14 cellular contexts compared by ENCODE assay signal in genomic region chr22:37175414-37176144, GRCh38. TPM values are rescaled to one million over a fixed set of nuclear protein-coding genes. Genes with fewer than 3 reads are reported as not detected.
DNase-seq lines count a peak whose midpoint lies in the region; ATAC-seq and TF ChIP-seq lines count a peak whose summit lies in the region.
"Had no signal": no experiment of that assay in that cellular context is flagged by ENCODE, and none has a peak within 500 bp of the region (broad histone marks: within the 10 kb centered on the region; RNA-seq: fewer than 3 reads in every experiment).

No MANE protein-coding gene starts in this region.

- H3K27me3 ChIP-seq in right atrium auricular region: no peaks in the 10 kb centered on the region
- no peaks in the 10 kb centered on the region for H3K27me3 ChIP-seq in vagina

- peaks cover 39% of the 10 kb centered on the region for H3K4me1 Mint-ChIP-seq in dendritic cell treated with granulocyte-macrophage colony-stimulating factor and Interleukin-4, amounts not matched to agents 40 ng/mL and 50 ng/mL, for 4 days (ENCODE audit: low read depth)
- H3K4me1 Mint-ChIP-seq in nephron progenitor cell: peaks cover 78% of the 10 kb centered on the region
- peaks cover 3% of the 10 kb centered on the region for H3K4me1 Mint-ChIP-seq in T-helper 2 cell treated with Interferon-gamma antibody and Interleukin-4, amounts not matched to agents 5 μg/mL and 100 μg/mL, for 36 hours (ENCODE audit: low read depth)

- TF ChIP-seq POLR2A in vagina (IDR thresholded peaks at IDR 0.05): no peak

- H3K36me3 Mint-ChIP-seq in dendritic cell treated with granulocyte-macrophage colony-stimulating factor and Interleukin-4, amounts not matched to agents 40 ng/mL and 50 ng/mL, for 4 days (ENCODE audit: low read depth): no peaks in the 10 kb centered on the region
- H3K36me3 Mint-ChIP-seq in nephron progenitor cell (ENCODE audit: low read depth): no peaks in the 10 kb centered on the region
- H3K36me3 Mint-ChIP-seq in T-helper 2 cell treated with Interferon-gamma antibody and Interleukin-4, amounts not matched to agents 5 μg/mL and 100 μg/mL, for 36 hours (ENCODE audit: low read depth): no peaks in the 10 kb centered on the region

- DNase-seq in Right ventricle myocardium inferior (ENCODE audit: missing footprints): peak; percentile 9
- DNase-seq in right atrium auricular region (ENCODE audit: low spot score): no peak
- no peak for DNase-seq in nephron progenitor cell
- DNase-seq in vagina (ENCODE audit: extremely low spot score in 2 of 2): no peak
- DNase-seq in T-helper 2 cell treated with Interferon-gamma antibody and Interleukin-4, amounts not matched to agents 5 μg/mL and 100 μg/mL, for 36 hours (ENCODE audit: low spot score): no peak
- DNase-seq: NCI-H146, NCI-H446 had no signal

- no peaks in the 10 kb centered on the region for H3K9me3 Mint-ChIP-seq in dendritic cell treated with granulocyte-macrophage colony-stimulating factor and Interleukin-4, amounts not matched to agents 40 ng/mL and 50 ng/mL, for 4 days
- no peaks in the 10 kb centered on the region for H3K9me3 Mint-ChIP-seq in nephron progenitor cell
- no peaks in the 10 kb centered on the region for H3K9me3 Mint-ChIP-seq in T-helper 2 cell treated with Interferon-gamma antibody and Interleukin-4, amounts not matched to agents 5 μg/mL and 100 μg/mL, for 36 hours

- H3K4me3 ChIP-seq in right atrium auricular region (no peak overlapping the region), vagina (peak overlapping the region in 1 of 2 donors; percentile 26)

- H3K4me1 ChIP-seq in right atrium auricular region (peaks cover 0 to 52% of the 10 kb centered on the region in 2 donors), vagina (peaks cover 39% of the 10 kb centered on the region)

- H3K9me3 ChIP-seq in right atrium auricular region (no peaks in the 10 kb centered on the region), vagina (no peaks in the 10 kb centered on the region)
- H3K9me3 ChIP-seq: psoas muscle, thoracic aorta had no signal

- peaks cover 33% of the 10 kb centered on the region for H3K27me3 Mint-ChIP-seq in dendritic cell treated with granulocyte-macrophage colony-stimulating factor and Interleukin-4, amounts not matched to agents 40 ng/mL and 50 ng/mL, for 4 days
- H3K27me3 Mint-ChIP-seq in nephron progenitor cell (ENCODE audit: low read depth, poor library complexity): peaks cover 15% of the 10 kb centered on the region
- H3K27me3 Mint-ChIP-seq in T-helper 2 cell treated with Interferon-gamma antibody and Interleukin-4, amounts not matched to agents 5 μg/mL and 100 μg/mL, for 36 hours (ENCODE audit: low read depth): peaks cover 3% of the 10 kb centered on the region

- H3K27ac ChIP-seq in right atrium auricular region (peak overlapping the region in 1 of 2 donors; percentile 61), vagina (peak overlapping the region; percentile 52)
- H3K27ac ChIP-seq: thoracic aorta had no signal

- peak overlapping the region; percentile 86 for H3K27ac Mint-ChIP-seq in dendritic cell treated with granulocyte-macrophage colony-stimulating factor and Interleukin-4, amounts not matched to agents 40 ng/mL and 50 ng/mL, for 4 days
- H3K27ac Mint-ChIP-seq in nephron progenitor cell: peak overlapping the region; percentile 26
- H3K27ac Mint-ChIP-seq in T-helper 2 cell treated with Interferon-gamma antibody and Interleukin-4, amounts not matched to agents 5 μg/mL and 100 μg/mL, for 36 hours: no peak overlapping the region

- no peak for TF ChIP-seq CTCF in right atrium auricular region (IDR thresholded peaks at IDR 0.05)
- no peak for TF ChIP-seq CTCF in nephron progenitor cell (IDR thresholded peaks at IDR 0.05)
- TF ChIP-seq CTCF in vagina (IDR thresholded peaks at IDR 0.05): no peak

- ATAC-seq in Right ventricle myocardium inferior (no peak), HG02642 (IDR thresholded peaks at IDR 0.05; ENCODE audit: poor library complexity, unreplicated experiment) (no peak), HG02981 (IDR thresholded peaks at IDR 0.05; ENCODE audit: unreplicated experiment) (no peak)

- H3K36me3 ChIP-seq in right atrium auricular region (no peaks in the 10 kb centered on the region), vagina (no peaks in the 10 kb centered on the region)
- H3K36me3 ChIP-seq: thoracic aorta had no signal

- intact Hi-C loops in Right ventricle myocardium inferior (cut with DNase I): no loop called here
- intact Hi-C loops in dendritic cell treated with granulocyte-macrophage colony-stimulating factor and Interleukin-4, amounts not matched to agents 40 ng/mL and 50 ng/mL, for 4 days (cut with micrococcal nuclease): no loop called here
- intact Hi-C loops in vagina (cut with DNase I): no loop called here

- no peak overlapping the region for H3K4me3 Mint-ChIP-seq in dendritic cell treated with granulocyte-macrophage colony-stimulating factor and Interleukin-4, amounts not matched to agents 40 ng/mL and 50 ng/mL, for 4 days
- H3K4me3 Mint-ChIP-seq in nephron progenitor cell: no peak overlapping the region
- no peak overlapping the region for H3K4me3 Mint-ChIP-seq in T-helper 2 cell treated with Interferon-gamma antibody and Interleukin-4, amounts not matched to agents 5 μg/mL and 100 μg/mL, for 36 hours

RNA-seq across cellular contexts. Expression of gene C1QTNF6, which starts 12.5 kb away (rescaled TPM):
- total RNA-seq in Right ventricle myocardium inferior: 1.6 TPM
- 1 to 10 TPM; 1.6 to 2.2 TPM for total RNA-seq in right atrium auricular region
- 4.9 TPM for total RNA-seq in vagina

RNA-seq across cellular contexts. Expression of gene IL2RB, which starts 25.9 kb away (rescaled TPM):
- 1.3 TPM for total RNA-seq in Right ventricle myocardium inferior
- 1 to 10 TPM in 1 of 2 donors, under 1 TPM in 1; 0.94 to 1.0 TPM for total RNA-seq in right atrium auricular region
- 3.7 TPM for total RNA-seq in vagina
- total RNA-seq: endothelial cell of umbilical vein had no signal

RNA-seq across cellular contexts. Expression of gene SSTR3, which starts 36.7 kb away (rescaled TPM):
- total RNA-seq in Right ventricle myocardium inferior (not detected), right atrium auricular region (not detected), vagina (not detected)
- total RNA-seq: endothelial cell of umbilical vein, kidney epithelial cell, psoas muscle, thoracic aorta had no signal
